Comparison of ENCODE assay signal across 24 cellular contexts in the genomic region with DNA sequence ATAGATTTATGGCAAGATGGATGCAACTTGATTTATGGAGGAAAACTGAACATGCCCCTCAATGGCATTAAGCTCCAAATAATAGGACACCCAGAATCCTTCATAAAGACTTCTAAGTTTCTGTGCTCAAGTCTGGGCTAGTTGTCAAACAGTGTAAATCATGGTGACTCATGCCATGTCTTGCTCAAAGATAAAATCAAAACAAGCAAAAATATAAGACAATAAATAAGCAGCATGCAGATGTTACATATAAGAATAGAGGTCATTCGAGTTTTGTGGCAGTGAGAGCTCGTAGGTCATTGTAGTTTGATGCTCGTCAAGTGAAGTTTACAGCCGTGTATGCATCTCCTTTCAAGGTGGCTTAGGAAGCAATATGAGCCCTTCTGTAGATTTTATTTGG.
DNase-seq lines count a peak whose midpoint lies in the region; ATAC-seq, FAIRE-seq and TF ChIP-seq lines count a peak whose summit lies in the region.
"Had no signal": no experiment of that assay in that cellular context is flagged by ENCODE, and none has a peak within 500 bp of the region (broad histone marks: within the 10 kb centered on the region; RNA-seq: fewer than 3 reads in every experiment).

No MANE protein-coding gene starts in this region.

- H3K27ac ChIP-seq in adrenal gland, result no peak overlapping the region
- H3K27ac ChIP-seq: heart right ventricle, psoas muscle, SJSA1 had no signal

- no peaks in the 10 kb centered on the region for H3K4me1 ChIP-seq in adrenal gland (replicated peaks in 1 of 2)
- H3K4me1 ChIP-seq: heart right ventricle, psoas muscle had no signal

- no peaks in the 10 kb centered on the region for H3K36me3 ChIP-seq in adrenal gland (replicated peaks in 1 of 2)
- H3K36me3 ChIP-seq: HAP-1, heart right ventricle, SJSA1 had no signal

- DNase-seq in HTR-8/SVneo (ENCODE audit: insufficient read length, low spot score), result peak; percentile 32
- peak in 4 of 7 donors; percentile 9 to 22 (median 20) for DNase-seq in adrenal gland
- peak; percentile 7 for DNase-seq in fibroblast of peridontal ligament (ENCODE audit: extremely low read depth)
- no peak for DNase-seq in COLO829 (ENCODE audit: low spot score)
- no peak for DNase-seq in GM12891 (ENCODE audit: insufficient read length, low spot score)
- DNase-seq in LoVo (ENCODE audit: low spot score), result no peak
- DNase-seq: activated CD4-positive, alpha-beta T cell treated with anti-CD3 and anti-CD28 coated beads, Interleukin-2, amount 10 ng/mL, durations not matched to agents 7 days and 5 days; activated naive CD8-positive, alpha-beta T cell treated with anti-CD3 and anti-CD28 coated beads, Interleukin-2, amount 10 ng/mL, durations not matched to agents 7 days and 5 days; AML-193; dermis blood vessel endothelial cell; DMS79 treated with DMSO at 0.1 percent for 48 hours; heart right ventricle; left ventricle myocardium superior; NCI-H1436 treated with DMSO at 0.1 percent for 48 hours; NCI-H2171 treated with DMSO at 0.1 percent for 48 hours; NCI-H69; psoas muscle; small intestine; stimulated activated naive CD4-positive, alpha-beta T cell; T-helper 17 cell had no signal

- 38 to 51% (median 47%) methylated on average over 4 of the region's 4 CpGs for WGBS in adrenal gland, 4 donors

- H3K27me3 ChIP-seq in adrenal gland, result no peaks in the 10 kb centered on the region
- H3K27me3 ChIP-seq: heart right ventricle, SJSA1 had no signal

- no peak for FAIRE-seq in HTR-8/SVneo (lab: Jason Lieb, UNC)
- FAIRE-seq in GM12891 (lab: Jason Lieb, UNC), result no peak
- FAIRE-seq: small intestine had no signal

- no peak overlapping the region for H3K4me3 ChIP-seq in adrenal gland
- H3K4me3 ChIP-seq: HAP-1, heart right ventricle, psoas muscle, SJSA1 had no signal

- H3K9me3 ChIP-seq in adrenal gland (replicated peaks in 1 of 3), result no peaks in the 10 kb centered on the region
- H3K9me3 ChIP-seq: HAP-1, heart right ventricle, psoas muscle, SJSA1 had no signal

- no peak for TF ChIP-seq POLR2A in adrenal gland (IDR thresholded peaks at IDR 0.05)
- no peak for TF ChIP-seq POLR2A in GM12891 (IDR thresholded peaks at IDR 0.05; ENCODE audit: low read depth, low read length)

- no peak for ATAC-seq in GM18909 (IDR thresholded peaks at IDR 0.05; ENCODE audit: poor library complexity, unreplicated experiment)
- ATAC-seq: activated T-helper 17 cell treated with anti-CD3 and anti-CD28 coated beads, Interleukin-2, amount 50 U/mL, for 72 hours; heart right ventricle; left ventricle myocardium superior; psoas muscle; T-helper 17 cell had no signal

- TF ChIP-seq CTCF in adrenal gland (IDR thresholded peaks at IDR 0.05), result no peak

- intact Hi-C loops in adrenal gland (cut with DNase I), result no loop called here

TF ChIP-seq in GM12891, 5 proteins besides CTCF, POLR2A, EP300 and RAD21:
- no peak for TF ChIP-seq POU2F2 (IDR thresholded peaks at IDR 0.05; ENCODE audit: low read depth, low read length)
- no peak for TF ChIP-seq SPI1 (IDR thresholded peaks at IDR 0.05; ENCODE audit: low read depth, low read length)
- TF ChIP-seq POLR2AphosphoS5 (IDR thresholded peaks at IDR 0.05; ENCODE audit: low read depth, low read length), result no peak
- TF ChIP-seq PAX5 (IDR thresholded peaks at IDR 0.05; ENCODE audit: insufficient read depth, low read length, severe bottlenecking), result no peak
- no peak for TF ChIP-seq TAF1 (IDR thresholded peaks at IDR 0.05; ENCODE audit: low read depth, low read length)

Comparison
In these comparisons a context has a peak if more than half of its experiments do, and no peak if none do; other contexts are left out.
1. DNase-seq: peak in HTR-8/SVneo (single experiment), adrenal gland (4 of 7) and fibroblast of peridontal ligament (single experiment); none in COLO829 (single experiment), GM12891 (single experiment) and LoVo (single experiment).